ENCODE assay signal across 8 cellular contexts in the genomic region with DNA sequence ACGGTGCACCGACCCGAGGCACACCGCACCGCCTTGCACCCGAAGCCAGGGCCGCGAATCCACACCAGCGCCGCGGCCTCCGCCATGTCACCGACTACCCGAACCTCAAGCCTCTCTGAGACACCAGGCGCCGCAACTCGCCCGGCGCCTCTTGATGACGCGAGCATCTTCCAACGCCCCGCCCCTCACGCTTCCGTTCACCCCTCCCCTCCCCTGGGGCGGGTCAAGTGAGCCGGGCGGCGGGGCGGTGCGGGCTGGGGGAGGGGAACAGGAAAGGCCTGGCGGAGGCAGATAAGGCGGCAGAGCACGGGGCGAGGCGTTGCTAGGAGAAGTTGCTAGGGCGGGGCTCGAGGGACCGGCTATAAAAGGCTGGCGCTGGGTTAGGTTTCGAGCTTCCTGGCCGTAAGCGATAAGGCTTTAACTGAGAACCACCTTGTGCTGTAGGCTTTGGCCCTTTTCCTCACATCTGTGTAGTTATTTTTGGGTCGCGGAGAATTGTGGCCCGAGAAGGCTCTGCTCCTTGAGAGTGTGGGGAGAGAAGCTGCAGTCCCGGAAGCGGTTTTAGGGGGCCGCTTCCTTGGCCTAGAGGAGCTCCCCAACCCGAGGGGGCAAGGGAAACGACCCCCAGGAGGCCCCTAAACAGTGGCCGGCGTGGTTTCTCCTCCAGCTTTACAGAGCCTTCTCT. TPM values are rescaled to one million over a fixed set of nuclear protein-coding genes. Genes with fewer than 3 reads are reported as not detected.
DNase-seq lines count a peak whose midpoint lies in the region; ATAC-seq, FAIRE-seq and TF ChIP-seq lines count a peak whose summit lies in the region.

A gene (minus strand): TSS at position 117 of the 685 bp plus-strand sequence. CDS start 31 bp downstream, at position 86.

- intact Hi-C loops in adrenal gland (cut with DNase I) (no loop called here), heart right ventricle (cut with DNase I) (loop anchor here in 7 of 10 donors (1.0 to 5.0 kb wide), 8 partner anchors 61 to 123 kb away; a partner anchor contains a TSS), posterior vena cava (cut with DNase I) (loop anchor here in 1 of 2 donors (5.0 kb wide), 1 partner anchor 63 kb away; a partner anchor contains a TSS), upper lobe of right lung (cut with DNase I) (loop anchor here (10.0 kb wide), 1 partner anchor 65 kb away; a partner anchor contains a TSS)

- peak; percentile 89 for FAIRE-seq in GM12892 (lab: Jason Lieb, UNC)

- H3K27ac ChIP-seq in adrenal gland = peak within 1 kb of the TSS; percentile 37 to 93 (median 88)
- H3K27ac ChIP-seq in heart right ventricle = peak within 1 kb of the TSS; percentile 91 to 100 (median 96)
- H3K27ac ChIP-seq in upper lobe of right lung = peak within 1 kb of the TSS; percentile 100

- H3K4me1 ChIP-seq in adrenal gland (replicated peaks in 1 of 2) (peaks cover 22 to 42% of the 10 kb centered on the region in 2 donors), heart right ventricle (peaks cover 13 to 73% (median 61%) of the 10 kb centered on the region in 9 donors), upper lobe of right lung (peaks cover 64% of the 10 kb centered on the region)

- no peaks in the 10 kb centered on the region for H3K27me3 ChIP-seq in adrenal gland
- H3K27me3 ChIP-seq in heart right ventricle = no peaks in the 10 kb centered on the region
- no peaks in the 10 kb centered on the region for H3K27me3 ChIP-seq in upper lobe of right lung

- ATAC-seq in HG02852 (IDR thresholded peaks at IDR 0.05; ENCODE audit: unreplicated experiment) (peak; percentile 80), heart right ventricle (peak; percentile 95 to 99 (median 97)), upper lobe of right lung (peak; percentile 98)

- WGBS in adrenal gland, 4 donors = 1 to 2% (median 1%) methylated on average over 19 to 53 of the region's 53 CpGs
- WGBS in heart right ventricle, 2 donors = 1% methylated on average over 52 to 53 of the region's 53 CpGs

- H3K36me3 ChIP-seq in adrenal gland (replicated peaks in 1 of 2) = peaks cover 0 to 12% of the 10 kb centered on the region in 2 donors
- peaks cover 0 to 30% (median 7%) of the 10 kb centered on the region in 9 donors for H3K36me3 ChIP-seq in heart right ventricle
- H3K36me3 ChIP-seq in upper lobe of right lung = peaks cover 10% of the 10 kb centered on the region

- H3K9me3 ChIP-seq in adrenal gland (replicated peaks in 1 of 3) (no peaks in the 10 kb centered on the region), heart right ventricle (no peaks in the 10 kb centered on the region), upper lobe of right lung (no peaks in the 10 kb centered on the region)

- DNase-seq in GM12892 (ENCODE audit: insufficient read length) = peak; percentile 82
- peak; percentile 99 for DNase-seq in NCI-H146 (lab: John Stamatoyannopoulos, UW)
- DNase-seq in T-helper 1 cell = peak; percentile 99 to 100 (median 100)
- DNase-seq in adrenal gland = peak; percentile 99 to 100 (median 100)
- peak; percentile 100 for DNase-seq in heart right ventricle
- DNase-seq in posterior vena cava (ENCODE audit: low spot score) = peak; percentile 100
- DNase-seq in upper lobe of right lung = peak; percentile 100

- no peak for TF ChIP-seq CTCF in adrenal gland (IDR thresholded peaks at IDR 0.05)
- TF ChIP-seq CTCF in heart right ventricle (IDR thresholded peaks at IDR 0.05) = peak in 2 of 9 donors; percentile 15 to 26
- no peak for TF ChIP-seq CTCF in upper lobe of right lung (IDR thresholded peaks at IDR 0.05)

- H3K4me3 ChIP-seq in adrenal gland (peak within 1 kb of the TSS; percentile 20 to 80 (median 70)), heart right ventricle (peak within 1 kb of the TSS; percentile 62 to 94 (median 76)), upper lobe of right lung (peak within 1 kb of the TSS; percentile 83)

- peak; percentile 100 for TF ChIP-seq POLR2A in GM12892 (IDR thresholded peaks at IDR 0.05; ENCODE audit: low read depth, low read length)
- TF ChIP-seq POLR2A in adrenal gland (IDR thresholded peaks at IDR 0.05) = peak; percentile 94 to 97

RNA-seq across cellular contexts. Expression of the gene that starts here (rescaled TPM):
- polyA plus RNA-seq in GM12892 (2012; ENCODE audit: missing spikeins) = 8.3 TPM
- total RNA-seq in adrenal gland (10 to 100 TPM; 11.4 to 32.9 (median 16.9) TPM), heart right ventricle (10 to 100 TPM; 10.3 to 20.3 (median 13.9) TPM), posterior vena cava (10 to 100 TPM; 17.9 to 18.0 TPM), upper lobe of right lung (21.8 TPM)
- polyA plus RNA-seq in adrenal gland (10 to 100 TPM in 1 of 3 donors, 1 to 10 TPM in 2; 4.3 to 20.7 (median 4.9) TPM), heart right ventricle (1 to 10 TPM; 3.1 to 4.7 TPM)

Comparison
In these comparisons a context has a peak if more than half of its experiments do, and no peak if none do; other contexts are left out.
1. Peak in every context shown above with its lines: DNase-seq, ATAC-seq, H3K4me3 ChIP-seq and H3K27ac ChIP-seq.
2. intact Hi-C loops: an anchor here in heart right ventricle (1.0 to 5.0 kb wide) and upper lobe of right lung (10.0 kb wide); none called in adrenal gland.